Comparison of ENCODE assay signal across 8 cellular contexts in genomic region chr13:110712849-110713641, GRCh38. TPM values are rescaled to one million over a fixed set of nuclear protein-coding genes. Genes with fewer than 3 reads are reported as not detected.
DNase-seq lines count a peak whose midpoint lies in the region; ATAC-seq and TF ChIP-seq lines count a peak whose summit lies in the region.

No MANE protein-coding gene starts in this region.

- H3K4me1 ChIP-seq in left ventricle myocardium inferior, result peaks cover 58% of the 10 kb centered on the region

- no peaks in the 10 kb centered on the region for H3K9me3 Mint-ChIP-seq in progenitor cell of endocrine pancreas (ENCODE audit: low read depth)

- TF ChIP-seq CTCF in left ventricle myocardium inferior (IDR thresholded peaks at IDR 0.05; ENCODE audit: borderline replicate concordance) (no peak), progenitor cell of endocrine pancreas (IDR thresholded peaks at IDR 0.05; ENCODE audit: unreplicated experiment) (no peak)

- H3K36me3 Mint-ChIP-seq in T-helper 17 cell (ENCODE audit: low read depth) (no peaks in the 10 kb centered on the region), progenitor cell of endocrine pancreas (ENCODE audit: insufficient read depth) (no peaks in the 10 kb centered on the region)

- H3K27me3 Mint-ChIP-seq in T-helper 17 cell (no peaks in the 10 kb centered on the region), progenitor cell of endocrine pancreas (no peaks in the 10 kb centered on the region)

- peak overlapping the region; percentile 99 for H3K27ac Mint-ChIP-seq in T-helper 17 cell
- peak overlapping the region; percentile 100 for H3K27ac Mint-ChIP-seq in progenitor cell of endocrine pancreas

- peak overlapping the region; percentile 99 for H3K27ac ChIP-seq in angular gyrus (ENCODE audit: low read depth, low read length)
- H3K27ac ChIP-seq in left ventricle myocardium inferior (replicated peaks), result peak overlapping the region; percentile 100

- H3K4me1 Mint-ChIP-seq in T-helper 17 cell (peaks cover 32% of the 10 kb centered on the region), progenitor cell of endocrine pancreas (ENCODE audit: low read depth) (peaks cover 19% of the 10 kb centered on the region)

- no peaks in the 10 kb centered on the region for H3K27me3 ChIP-seq in left ventricle myocardium inferior (ENCODE audit: low read depth)

- peak overlapping the region; percentile 98 for H3K4me3 Mint-ChIP-seq in T-helper 17 cell
- H3K4me3 Mint-ChIP-seq in progenitor cell of endocrine pancreas (ENCODE audit: low read depth), result peak overlapping the region; percentile 95

- H3K9me3 ChIP-seq in T-helper 17 cell (ENCODE audit: control insufficient read depth, low read length, poor library complexity, severe bottlenecking) (no peaks in the 10 kb centered on the region), left ventricle myocardium inferior (replicated peaks) (no peaks in the 10 kb centered on the region)

- intact Hi-C loops in left ventricle myocardium inferior (cut with micrococcal nuclease), result no loop called here

- H3K4me3 ChIP-seq in left ventricle myocardium inferior, result peak overlapping the region; percentile 82

- DNase-seq in NCI-H1694 treated with DMSO at 0.1 percent for 48 hours (lab: John Stamatoyannopoulos, UW) (peak; percentile 97), T-helper 17 cell (peak; percentile 98), left ventricle myocardium inferior (peak; percentile 99), progenitor cell of endocrine pancreas (ENCODE audit: low spot score, unreplicated experiment) (peak; percentile 99), ureter (ENCODE audit: low spot score) (peak; percentile 100)

- ATAC-seq in GM18499 (IDR thresholded peaks at IDR 0.05; ENCODE audit: insufficient read depth, unreplicated experiment), result peak; percentile 48
- ATAC-seq in HG02938 (IDR thresholded peaks at IDR 0.05; ENCODE audit: unreplicated experiment), result peak; percentile 48
- ATAC-seq in T-helper 17 cell, result peak; percentile 66

- H3K36me3 ChIP-seq in left ventricle myocardium inferior, result no peaks in the 10 kb centered on the region

RNA-seq across cellular contexts. Expression of gene ING1, which starts 0.5 kb away (rescaled TPM):
- 10 to 100 TPM; 15.2 to 15.3 TPM for total RNA-seq in T-helper 17 cell
- 6.9 TPM for total RNA-seq in left ventricle myocardium inferior
- 18.5 and 20.7 TPM in 2 replicates for total RNA-seq in progenitor cell of endocrine pancreas
- total RNA-seq in ureter, result 8.8 TPM

RNA-seq across cellular contexts. Expression of gene CARS2, which starts 7.1 kb away (rescaled TPM):
- total RNA-seq in T-helper 17 cell (10 to 100 TPM; 57.7 to 74.6 TPM), left ventricle myocardium inferior (52.8 TPM), progenitor cell of endocrine pancreas (90.4 and 92.4 TPM in 2 replicates), ureter (86.7 TPM)

Comparison
In these comparisons a context has a peak if more than half of its experiments do, and no peak if none do; other contexts are left out.
1. Peak in every context shown above with its lines: DNase-seq, ATAC-seq, H3K4me3 ChIP-seq and H3K27ac ChIP-seq.